In the genomic region with DNA sequence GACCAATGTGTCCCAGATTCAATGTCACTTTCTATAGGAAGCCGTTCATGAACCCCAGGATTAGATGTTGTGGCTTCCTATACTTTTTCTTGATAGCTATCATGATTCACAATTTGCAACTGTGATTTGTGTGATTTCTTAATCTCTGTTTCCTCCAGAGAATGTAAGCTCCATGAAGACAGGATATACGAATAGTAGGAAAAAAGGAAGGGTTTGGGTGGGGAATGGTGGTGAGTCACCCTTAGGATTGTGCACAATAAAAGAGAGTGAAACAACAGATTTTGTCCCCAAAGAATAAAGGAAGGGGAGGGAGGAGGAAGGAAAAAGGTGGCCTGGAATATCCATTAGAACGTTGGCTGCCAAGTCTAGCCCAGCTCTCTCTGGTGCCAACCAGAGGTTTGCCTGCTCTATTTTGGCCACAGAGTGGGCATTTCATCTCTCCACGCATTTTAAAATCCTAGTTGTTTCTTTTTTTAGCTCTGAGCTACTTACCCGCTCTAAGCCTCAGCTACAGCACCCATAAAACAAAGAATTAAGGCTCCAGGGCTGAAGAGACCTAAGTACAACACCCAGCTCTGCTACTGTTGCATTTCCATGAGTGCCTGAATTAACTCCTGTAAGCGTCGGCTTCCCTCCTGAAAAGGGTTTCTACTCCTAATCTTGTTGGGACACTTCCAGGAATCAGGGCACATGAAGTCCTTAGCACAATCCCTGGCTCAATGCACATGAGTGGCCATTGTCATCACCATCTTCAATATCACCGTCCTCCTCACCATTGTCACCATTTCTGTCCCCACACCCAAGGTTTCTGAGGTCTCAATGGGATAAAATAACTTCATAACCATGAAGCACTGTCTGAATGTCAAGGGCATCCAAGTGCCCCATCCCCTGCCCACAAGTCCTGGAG, we compare ENCODE assay signal across 1 cellular context.
TF ChIP-seq lines count a peak whose summit lies in the region.

No MANE protein-coding gene starts in this region.

TF ChIP-seq in K562, 482 proteins besides CTCF, POLR2A, EP300 and RAD21 (continued from another document):
- TF ChIP-seq, protein P1, sequence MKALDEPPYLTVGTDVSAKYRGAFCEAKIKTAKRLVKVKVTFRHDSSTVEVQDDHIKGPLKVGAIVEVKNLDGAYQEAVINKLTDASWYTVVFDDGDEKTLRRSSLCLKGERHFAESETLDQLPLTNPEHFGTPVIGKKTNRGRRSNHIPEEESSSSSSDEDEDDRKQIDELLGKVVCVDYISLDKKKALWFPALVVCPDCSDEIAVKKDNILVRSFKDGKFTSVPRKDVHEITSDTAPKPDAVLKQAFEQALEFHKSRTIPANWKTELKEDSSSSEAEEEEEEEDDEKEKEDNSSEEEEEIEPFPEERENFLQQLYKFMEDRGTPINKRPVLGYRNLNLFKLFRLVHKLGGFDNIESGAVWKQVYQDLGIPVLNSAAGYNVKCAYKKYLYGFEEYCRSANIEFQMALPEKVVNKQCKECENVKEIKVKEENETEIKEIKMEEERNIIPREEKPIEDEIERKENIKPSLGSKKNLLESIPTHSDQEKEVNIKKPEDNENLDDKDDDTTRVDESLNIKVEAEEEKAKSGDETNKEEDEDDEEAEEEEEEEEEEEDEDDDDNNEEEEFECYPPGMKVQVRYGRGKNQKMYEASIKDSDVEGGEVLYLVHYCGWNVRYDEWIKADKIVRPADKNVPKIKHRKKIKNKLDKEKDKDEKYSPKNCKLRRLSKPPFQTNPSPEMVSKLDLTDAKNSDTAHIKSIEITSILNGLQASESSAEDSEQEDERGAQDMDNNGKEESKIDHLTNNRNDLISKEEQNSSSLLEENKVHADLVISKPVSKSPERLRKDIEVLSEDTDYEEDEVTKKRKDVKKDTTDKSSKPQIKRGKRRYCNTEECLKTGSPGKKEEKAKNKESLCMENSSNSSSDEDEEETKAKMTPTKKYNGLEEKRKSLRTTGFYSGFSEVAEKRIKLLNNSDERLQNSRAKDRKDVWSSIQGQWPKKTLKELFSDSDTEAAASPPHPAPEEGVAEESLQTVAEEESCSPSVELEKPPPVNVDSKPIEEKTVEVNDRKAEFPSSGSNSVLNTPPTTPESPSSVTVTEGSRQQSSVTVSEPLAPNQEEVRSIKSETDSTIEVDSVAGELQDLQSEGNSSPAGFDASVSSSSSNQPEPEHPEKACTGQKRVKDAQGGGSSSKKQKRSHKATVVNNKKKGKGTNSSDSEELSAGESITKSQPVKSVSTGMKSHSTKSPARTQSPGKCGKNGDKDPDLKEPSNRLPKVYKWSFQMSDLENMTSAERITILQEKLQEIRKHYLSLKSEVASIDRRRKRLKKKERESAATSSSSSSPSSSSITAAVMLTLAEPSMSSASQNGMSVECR (CRISPR knock-in tag; IDR thresholded peaks at IDR 0.05): no peak
- TF ChIP-seq TRIM24 (IDR thresholded peaks at IDR 0.05) (peak in 1 of 2 experiments; percentile 55; a peak in 2 of 4 replicates), ZNF408 (CRISPR knock-in tag; IDR thresholded peaks at IDR 0.05; ENCODE audit: low read depth) (no peak), HDAC3 (IDR thresholded peaks at IDR 0.05; ENCODE audit: borderline replicate concordance, partially characterized antibody) (no peak), MYBL2 (IDR thresholded peaks at IDR 0.05; ENCODE audit: low read depth) (no peak), MYBL2 (CRISPR knock-in tag; IDR thresholded peaks at IDR 0.05; ENCODE audit: borderline replicate concordance) (no peak), LCOR (CRISPR knock-in tag; IDR thresholded peaks at IDR 0.05) (no peak), MTF1 (CRISPR knock-in tag; IDR thresholded peaks at IDR 0.05; ENCODE audit: borderline replicate concordance) (no peak), RBM34 (IDR thresholded peaks at IDR 0.05; ENCODE audit: borderline replicate concordance, insufficient read depth, low read length) (no peak), POLR3A (IDR thresholded peaks at IDR 0.05; ENCODE audit: borderline replicate concordance, extremely low read depth, insufficient read depth, insufficient read length) (no peak), KDM1A (IDR thresholded peaks at IDR 0.05) (peak; percentile 36 to 49; a peak in 1 of 4 replicates)
- TF ChIP-seq, protein P2, sequence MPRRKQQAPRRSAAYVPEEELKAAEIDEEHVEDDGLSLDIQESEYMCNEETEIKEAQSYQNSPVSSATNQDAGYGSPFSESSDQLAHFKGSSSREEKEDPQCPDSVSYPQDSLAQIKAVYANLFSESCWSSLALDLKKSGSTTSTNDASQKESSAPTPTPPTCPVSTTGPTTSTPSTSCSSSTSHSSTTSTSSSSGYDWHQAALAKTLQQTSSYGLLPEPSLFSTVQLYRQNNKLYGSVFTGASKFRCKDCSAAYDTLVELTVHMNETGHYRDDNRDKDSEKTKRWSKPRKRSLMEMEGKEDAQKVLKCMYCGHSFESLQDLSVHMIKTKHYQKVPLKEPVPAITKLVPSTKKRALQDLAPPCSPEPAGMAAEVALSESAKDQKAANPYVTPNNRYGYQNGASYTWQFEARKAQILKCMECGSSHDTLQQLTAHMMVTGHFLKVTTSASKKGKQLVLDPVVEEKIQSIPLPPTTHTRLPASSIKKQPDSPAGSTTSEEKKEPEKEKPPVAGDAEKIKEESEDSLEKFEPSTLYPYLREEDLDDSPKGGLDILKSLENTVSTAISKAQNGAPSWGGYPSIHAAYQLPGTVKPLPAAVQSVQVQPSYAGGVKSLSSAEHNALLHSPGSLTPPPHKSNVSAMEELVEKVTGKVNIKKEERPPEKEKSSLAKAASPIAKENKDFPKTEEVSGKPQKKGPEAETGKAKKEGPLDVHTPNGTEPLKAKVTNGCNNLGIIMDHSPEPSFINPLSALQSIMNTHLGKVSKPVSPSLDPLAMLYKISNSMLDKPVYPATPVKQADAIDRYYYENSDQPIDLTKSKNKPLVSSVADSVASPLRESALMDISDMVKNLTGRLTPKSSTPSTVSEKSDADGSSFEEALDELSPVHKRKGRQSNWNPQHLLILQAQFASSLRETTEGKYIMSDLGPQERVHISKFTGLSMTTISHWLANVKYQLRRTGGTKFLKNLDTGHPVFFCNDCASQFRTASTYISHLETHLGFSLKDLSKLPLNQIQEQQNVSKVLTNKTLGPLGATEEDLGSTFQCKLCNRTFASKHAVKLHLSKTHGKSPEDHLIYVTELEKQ (CRISPR knock-in tag; IDR thresholded peaks at IDR 0.05): no peak
- TF ChIP-seq, protein P3, sequence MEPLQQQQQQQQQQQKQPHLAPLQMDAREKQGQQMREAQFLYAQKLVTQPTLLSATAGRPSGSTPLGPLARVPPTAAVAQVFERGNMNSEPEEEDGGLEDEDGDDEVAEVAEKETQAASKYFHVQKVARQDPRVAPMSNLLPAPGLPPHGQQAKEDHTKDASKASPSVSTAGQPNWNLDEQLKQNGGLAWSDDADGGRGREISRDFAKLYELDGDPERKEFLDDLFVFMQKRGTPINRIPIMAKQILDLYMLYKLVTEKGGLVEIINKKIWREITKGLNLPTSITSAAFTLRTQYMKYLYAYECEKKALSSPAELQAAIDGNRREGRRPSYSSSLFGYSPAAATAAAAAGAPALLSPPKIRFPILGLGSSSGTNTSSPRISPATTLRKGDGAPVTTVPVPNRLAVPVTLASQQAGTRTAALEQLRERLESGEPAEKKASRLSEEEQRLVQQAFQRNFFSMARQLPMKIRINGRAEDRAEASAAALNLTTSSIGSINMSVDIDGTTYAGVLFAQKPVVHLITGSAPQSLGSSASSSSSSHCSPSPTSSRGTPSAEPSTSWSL (CRISPR knock-in tag; IDR thresholded peaks at IDR 0.05; ENCODE audit: borderline replicate concordance): no peak
- TF ChIP-seq, protein P4, sequence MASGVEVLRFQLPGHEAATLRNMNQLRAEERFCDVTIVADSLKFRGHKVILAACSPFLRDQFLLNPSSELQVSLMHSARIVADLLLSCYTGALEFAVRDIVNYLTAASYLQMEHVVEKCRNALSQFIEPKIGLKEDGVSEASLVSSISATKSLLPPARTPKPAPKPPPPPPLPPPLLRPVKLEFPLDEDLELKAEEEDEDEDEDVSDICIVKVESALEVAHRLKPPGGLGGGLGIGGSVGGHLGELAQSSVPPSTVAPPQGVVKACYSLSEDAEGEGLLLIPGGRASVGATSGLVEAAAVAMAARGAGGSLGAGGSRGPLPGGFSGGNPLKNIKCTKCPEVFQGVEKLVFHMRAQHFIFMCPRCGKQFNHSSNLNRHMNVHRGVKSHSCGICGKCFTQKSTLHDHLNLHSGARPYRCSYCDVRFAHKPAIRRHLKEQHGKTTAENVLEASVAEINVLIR (CRISPR knock-in tag; IDR thresholded peaks at IDR 0.05): no peak
- TF ChIP-seq, protein P5, sequence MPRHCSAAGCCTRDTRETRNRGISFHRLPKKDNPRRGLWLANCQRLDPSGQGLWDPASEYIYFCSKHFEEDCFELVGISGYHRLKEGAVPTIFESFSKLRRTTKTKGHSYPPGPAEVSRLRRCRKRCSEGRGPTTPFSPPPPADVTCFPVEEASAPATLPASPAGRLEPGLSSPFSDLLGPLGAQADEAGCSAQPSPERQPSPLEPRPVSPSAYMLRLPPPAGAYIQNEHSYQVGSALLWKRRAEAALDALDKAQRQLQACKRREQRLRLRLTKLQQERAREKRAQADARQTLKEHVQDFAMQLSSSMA (CRISPR knock-in tag; IDR thresholded peaks at IDR 0.05): no peak
